27 cellular contexts compared by ENCODE assay signal in genomic region chr5:96207420-96207819, GRCh38.
"Had no signal": no experiment of that assay in that cellular context is flagged by ENCODE, and none has a peak within 500 bp of the region (broad histone marks: within the 10 kb centered on the region; RNA-seq: fewer than 3 reads in every experiment).

No MANE protein-coding gene starts in this region.

- H3K4me1 ChIP-seq: breast epithelium had no signal

- DNase-seq: activated CD4-positive, alpha-beta memory T cell treated with anti-CD3 and anti-CD28 coated beads, Interleukin-2, amount 10 ng/mL, durations not matched to agents 7 days and 5 days; activated CD4-positive, alpha-beta T cell treated with anti-CD3 and anti-CD28 coated beads for 36 hours; activated CD4-positive, alpha-beta T cell treated with anti-CD3 and anti-CD28 coated beads, Interleukin-2, amount 50 U/mL, for 1 hour; activated CD4-positive, CD25-positive, alpha-beta regulatory T cell; activated gamma-delta T cell treated with Interleukin-2 at 50 U/mL for 16 hours; activated naive CD4-positive, alpha-beta T cell treated with anti-CD3 and anti-CD28 coated beads, Interleukin-2, amount 10 ng/mL, durations not matched to agents 7 days and 5 days; activated naive CD8-positive, alpha-beta T cell treated with anti-CD3 and anti-CD28 coated beads for 36 hours; activated T-cell treated with anti-CD3 and anti-CD28 coated beads for 4 hours; activated T-cell treated with anti-CD3 and anti-CD28 coated beads, Interleukin-2, amount 50 U/mL, for 48 hours; anterior cingulate cortex; caudate nucleus; Kasumi-1; KBM-7; NCI-H1092; NCI-H1436; NCI-H1694 treated with DMSO at 0.1 percent for 48 hours; NCI-H2029 treated with DMSO at 0.1 percent for 48 hours; NCI-H345; NCI-H510A; NCI-H526 treated with DMSO at 0.1 percent for 48 hours; NCI-H82; RPMI8226; T-helper 1 cell had no signal

- H3K4me3 Mint-ChIP-seq: activated CD4-positive, alpha-beta memory T cell treated with anti-CD3 and anti-CD28 coated beads, Interleukin-2, amount 10 ng/mL, durations not matched to agents 7 days and 5 days; activated CD4-positive, alpha-beta T cell treated with anti-CD3 and anti-CD28 coated beads for 36 hours; activated naive CD4-positive, alpha-beta T cell treated with anti-CD3 and anti-CD28 coated beads, Interleukin-2, amount 10 ng/mL, durations not matched to agents 7 days and 5 days; activated naive CD8-positive, alpha-beta T cell treated with anti-CD3 and anti-CD28 coated beads for 36 hours had no signal

- H3K36me3 Mint-ChIP-seq: activated naive CD4-positive, alpha-beta T cell treated with anti-CD3 and anti-CD28 coated beads, Interleukin-2, amount 10 ng/mL, durations not matched to agents 7 days and 5 days; activated naive CD8-positive, alpha-beta T cell treated with anti-CD3 and anti-CD28 coated beads for 36 hours had no signal

- H3K36me3 ChIP-seq: breast epithelium had no signal

- H3K27ac ChIP-seq: breast epithelium, SK-N-MC, VCaP had no signal

- H3K27ac Mint-ChIP-seq: activated CD4-positive, alpha-beta memory T cell treated with anti-CD3 and anti-CD28 coated beads, Interleukin-2, amount 10 ng/mL, durations not matched to agents 7 days and 5 days; activated CD4-positive, alpha-beta T cell treated with anti-CD3 and anti-CD28 coated beads for 36 hours; activated naive CD4-positive, alpha-beta T cell treated with anti-CD3 and anti-CD28 coated beads, Interleukin-2, amount 10 ng/mL, durations not matched to agents 7 days and 5 days; activated naive CD8-positive, alpha-beta T cell treated with anti-CD3 and anti-CD28 coated beads for 36 hours; activated T-helper 2 cell treated with anti-CD3 and anti-CD28 coated beads, Interferon-gamma antibody, Interleukin-2, Interleukin-4, amounts not matched to agents 10 μg/mL and 5 μg/mL and 100 μg/mL, durations not matched to agents 14 hours and 24 hours and 36 hours had no signal

- H3K4me1 Mint-ChIP-seq: activated CD4-positive, alpha-beta memory T cell treated with anti-CD3 and anti-CD28 coated beads, Interleukin-2, amount 10 ng/mL, durations not matched to agents 7 days and 5 days; activated CD4-positive, alpha-beta T cell treated with anti-CD3 and anti-CD28 coated beads for 36 hours; activated naive CD4-positive, alpha-beta T cell treated with anti-CD3 and anti-CD28 coated beads, Interleukin-2, amount 10 ng/mL, durations not matched to agents 7 days and 5 days; activated naive CD8-positive, alpha-beta T cell treated with anti-CD3 and anti-CD28 coated beads for 36 hours had no signal

- H3K27me3 Mint-ChIP-seq: activated CD4-positive, alpha-beta memory T cell treated with anti-CD3 and anti-CD28 coated beads, Interleukin-2, amount 10 ng/mL, durations not matched to agents 7 days and 5 days; activated naive CD4-positive, alpha-beta T cell treated with anti-CD3 and anti-CD28 coated beads, Interleukin-2, amount 10 ng/mL, durations not matched to agents 7 days and 5 days had no signal

- H3K27me3 ChIP-seq: breast epithelium had no signal

- H3K4me3 ChIP-seq: breast epithelium, SK-N-MC had no signal
